8 cellular contexts compared by ENCODE assay signal in the genomic region with DNA sequence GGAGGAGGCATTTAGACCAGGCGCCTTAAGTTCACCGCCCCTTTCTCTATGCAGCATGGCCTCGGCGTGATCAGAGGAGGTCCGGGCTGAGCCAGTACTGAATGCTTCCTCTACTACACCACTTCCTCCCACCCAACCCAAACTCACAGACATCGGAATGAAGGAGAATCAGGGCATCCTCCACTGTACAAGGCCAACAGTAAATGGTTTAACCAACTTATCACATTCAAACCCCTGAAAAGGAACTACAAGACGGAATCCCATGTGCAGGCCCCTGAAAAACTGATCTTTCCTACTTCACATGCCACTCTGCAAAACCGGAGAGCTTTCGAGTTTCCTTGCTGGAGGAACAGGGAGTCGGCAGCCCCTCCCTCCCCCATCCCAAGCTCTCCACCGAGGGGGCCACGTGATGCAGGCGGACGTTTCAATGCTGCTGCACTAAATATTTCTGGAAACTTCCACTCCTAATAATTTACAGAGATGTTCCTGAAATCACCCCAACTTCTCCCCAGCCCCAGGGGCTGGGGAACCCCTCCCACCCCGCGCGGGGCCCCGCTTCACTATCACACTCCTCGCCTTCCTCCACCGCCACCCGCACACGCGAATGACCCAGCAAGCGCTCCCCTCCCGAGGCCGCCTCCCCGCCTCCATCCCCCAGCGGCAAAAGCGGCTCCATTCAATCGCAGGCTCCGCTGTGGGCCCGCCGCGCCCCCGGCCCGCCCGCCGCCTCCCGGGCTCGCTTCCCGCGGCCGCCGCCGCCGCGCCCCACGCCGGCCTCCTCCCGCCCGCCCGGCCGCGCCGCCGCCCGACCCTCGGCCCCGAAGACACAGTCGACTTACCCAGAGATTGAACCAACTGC. TPM values are rescaled to one million over a fixed set of nuclear protein-coding genes. Genes with fewer than 3 reads are reported as not detected.
DNase-seq lines count a peak whose midpoint lies in the region; ATAC-seq and TF ChIP-seq lines count a peak whose summit lies in the region.

No MANE protein-coding gene starts in this region.

- intact Hi-C loops in left ventricle myocardium superior (cut with micrococcal nuclease) = loop anchor here (5.0 kb wide), 1 partner anchor 225 kb away; no protein-coding TSS in a partner anchor
- intact Hi-C loops in prostate gland (cut with DNase I) = no loop called here

- H3K4me1 ChIP-seq in prostate gland (replicated peaks) (no peaks in the 10 kb centered on the region), urinary bladder (ENCODE audit: insufficient read depth) (no peaks in the 10 kb centered on the region)

- 1% methylated on average over 59 of the region's 60 CpGs for WGBS in prostate gland
- WGBS in urinary bladder = 1% methylated on average over 60 of the region's 60 CpGs

- ATAC-seq in HG02610 (IDR thresholded peaks at IDR 0.05; ENCODE audit: unreplicated experiment) = peak; percentile 60
- peak; percentile 68 for ATAC-seq in left ventricle myocardium superior

- no peak for TF ChIP-seq CTCF in GM12864 (IDR thresholded peaks at IDR 0.05; ENCODE audit: low read depth, low read length, missing control alignments)
- peak in 1 of 4 experiments; percentile 4 for TF ChIP-seq CTCF in prostate gland (IDR thresholded peaks at IDR 0.05)

- H3K36me3 ChIP-seq in prostate gland (no peaks in the 10 kb centered on the region), urinary bladder (ENCODE audit: insufficient read depth) (no peaks in the 10 kb centered on the region)

- H3K27ac ChIP-seq in prostate gland = peak overlapping the region; percentile 99 to 100
- peak overlapping the region; percentile 98 for H3K27ac ChIP-seq in urinary bladder (ENCODE audit: low read depth)

- peak; percentile 66 for TF ChIP-seq POLR2A in prostate gland (IDR thresholded peaks at IDR 0.05)

- no peaks in the 10 kb centered on the region for H3K27me3 ChIP-seq in prostate gland (replicated peaks; ENCODE audit: insufficient read depth)

- peak; percentile 89 for DNase-seq in GM12864 (ENCODE audit: low read depth)
- peak; percentile 68 for DNase-seq in NCI-H1092 treated with DMSO at 0.1 percent for 48 hours (lab: John Stamatoyannopoulos, UW)
- peak; percentile 73 to 92 (median 81) for DNase-seq in T-helper 1 cell
- peak in 55 of 56 donors; percentile 14 to 88 (median 71) for DNase-seq in amygdala (lab: John Stamatoyannopoulos, UW)
- DNase-seq in left ventricle myocardium superior = peak; percentile 71
- peak; percentile 84 for DNase-seq in prostate gland (ENCODE audit: low spot score)

- no peaks in the 10 kb centered on the region for H3K9me3 ChIP-seq in prostate gland

- H3K4me3 ChIP-seq in GM12864 (ENCODE audit: low read depth, low read length) (peak overlapping the region; percentile 79), prostate gland (peak overlapping the region; percentile 64 to 88), urinary bladder (ENCODE audit: low read depth, low read length) (peak overlapping the region; percentile 94)

RNA-seq across cellular contexts. Expression of a gene that starts 1.2 kb away (rescaled TPM):
- total RNA-seq in left ventricle myocardium superior = 66.0 TPM
- 100 to 1,000 TPM in 1 of 2 donors, 10 to 100 TPM in 1; 65.3 to 160 TPM for total RNA-seq in prostate gland
- 550 TPM for total RNA-seq in urinary bladder
- 67.0 TPM for polyA plus RNA-seq in urinary bladder

Comparison
In these comparisons a context has a peak if more than half of its experiments do, and no peak if none do; other contexts are left out.
1. Peak in every context shown above with its lines: DNase-seq, ATAC-seq, H3K4me3 ChIP-seq and H3K27ac ChIP-seq.